17 cellular contexts compared by ENCODE assay signal in the genomic region with DNA sequence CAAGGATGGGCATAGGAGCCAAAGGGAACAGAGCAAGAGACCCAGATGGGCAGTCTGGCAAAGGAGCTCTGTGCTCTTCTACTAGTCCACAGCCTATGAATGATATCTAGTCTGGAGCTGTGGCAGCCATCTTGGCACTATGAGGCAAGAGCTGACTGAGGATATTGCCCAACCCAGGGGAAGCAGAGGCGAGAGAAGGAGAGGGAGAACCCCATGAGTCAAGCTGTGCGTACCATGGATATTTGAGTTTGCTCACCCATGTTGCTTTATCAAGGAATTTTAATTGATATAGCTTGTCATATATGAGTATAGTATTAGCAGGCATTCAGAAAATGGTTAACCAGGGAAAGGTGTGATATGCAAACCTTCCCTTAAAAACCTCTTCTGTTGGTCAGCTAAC.
DNase-seq lines count a peak whose midpoint lies in the region; FAIRE-seq and TF ChIP-seq lines count a peak whose summit lies in the region.
"Had no signal": no experiment of that assay in that cellular context is flagged by ENCODE, and none has a peak within 500 bp of the region (broad histone marks: within the 10 kb centered on the region; RNA-seq: fewer than 3 reads in every experiment).

No MANE protein-coding gene starts in this region.

- no peak overlapping the region for H2AFZ ChIP-seq in PC-9

- H3K9me3 ChIP-seq in PC-9 (ENCODE audit: insufficient read depth, low read depth): no peaks in the 10 kb centered on the region
- H3K9me3 ChIP-seq: HAP-1 had no signal

- POLR2A ChIA-PET in PC-9 (lab: Charles Lee; ENCODE audit: unreplicated experiment): no interaction called here

- intact Hi-C loops in PC-9 (cut with micrococcal nuclease; ENCODE audit: unreplicated experiment): no loop called here

- no peaks in the 10 kb centered on the region for H3K79me2 ChIP-seq in PC-9 (ENCODE audit: low read depth)

- TF ChIP-seq CTCF in bronchial epithelial cell (IDR thresholded peaks at IDR 0.05; ENCODE audit: insufficient read depth, low read length, severe bottlenecking) (no peak), fibroblast of mammary gland (conservative IDR thresholded peaks at IDR 0.05; ENCODE audit: control insufficient read depth, insufficient read depth, low read depth, low read length) (no peak), PC-9 (conservative IDR thresholded peaks at IDR 0.05) (no peak)

- no peaks in the 10 kb centered on the region for H3K36me3 ChIP-seq in bronchial epithelial cell (ENCODE audit: control insufficient read depth, insufficient read depth, low read length)
- H3K36me3 ChIP-seq in PC-9 (ENCODE audit: low read depth): no peaks in the 10 kb centered on the region
- H3K36me3 ChIP-seq: HAP-1 had no signal

- DNase-seq in HS-5 (ENCODE audit: low read depth): peak; percentile 22
- DNase-seq in RKO (ENCODE audit: low spot score): peak; percentile 5
- DNase-seq in bronchial epithelial cell (ENCODE audit: low read depth): peak; percentile 86
- peak; percentile 32 for DNase-seq in fibroblast of mammary gland (ENCODE audit: low read depth)
- no peak for DNase-seq in PC-9
- no peak for DNase-seq in activated T-cell treated with anti-CD3 and anti-CD28 coated beads, Interleukin-2, amount 50 U/mL, for 1 hour
- DNase-seq in activated CD8-positive, alpha-beta memory T cell treated with anti-CD3 and anti-CD28 coated beads for 24 hours: no peak
- DNase-seq: C1 segment of cervical spinal cord; Calu3; CD4-positive, alpha-beta T cell; DMS 273 treated with DMSO at 0.1 percent for 48 hours had no signal

- CTCF ChIA-PET in PC-9 (lab: Charles Lee): no interaction called here

- no TSS peak for BruUV-seq in PC-9 (replicated peaks; lab: Mats Ljungman, UMichigan)

- H3K4me3 ChIP-seq in bronchial epithelial cell (ENCODE audit: low read depth, low read length): no peak overlapping the region
- H3K4me3 ChIP-seq in fibroblast of mammary gland (ENCODE audit: control insufficient read depth, low read depth, low read length): no peak overlapping the region
- H3K4me3 ChIP-seq in PC-9: no peak overlapping the region
- H3K4me3 ChIP-seq: HAP-1 had no signal

- no peak overlapping the region for H3K27ac ChIP-seq in PC-9

- H3F3A ChIP-seq in PC-9 (ENCODE audit: insufficient read depth, low read depth): no peaks in the 10 kb centered on the region

- peak; percentile 72 for FAIRE-seq in bronchial epithelial cell (lab: Jason Lieb, UNC)
- FAIRE-seq: A204.1, GM18507, H1, HepG2, HTR-8/SVneo had no signal

- H3K27me3 ChIP-seq in bronchial epithelial cell (ENCODE audit: control insufficient read depth, insufficient read depth, low read length) (no peaks in the 10 kb centered on the region), PC-9 (ENCODE audit: insufficient read depth, low read depth) (peaks cover 10% of the 10 kb centered on the region)

- no peaks in the 10 kb centered on the region for H3K4me1 ChIP-seq in PC-9 (replicated peaks; ENCODE audit: insufficient read depth)
- H3K4me1 ChIP-seq: HAP-1 had no signal

- H4K20me1 ChIP-seq in PC-9 (ENCODE audit: insufficient read depth): no peaks in the 10 kb centered on the region

- no peak overlapping the region for H3K4me2 ChIP-seq in PC-9

- H3K9me2 ChIP-seq in PC-9 (ENCODE audit: insufficient read depth): no peaks in the 10 kb centered on the region

Comparison
In these comparisons a context has a peak if more than half of its experiments do, and no peak if none do; other contexts are left out.
1. DNase-seq: peak in HS-5 (single experiment), RKO (single experiment), bronchial epithelial cell (single experiment) and fibroblast of mammary gland (single experiment); none in PC-9 (0 of 2), activated T-cell treated with anti-CD3 and anti-CD28 coated beads, Interleukin-2, amount 50 U/mL, for 1 hour (single experiment) and activated CD8-positive, alpha-beta memory T cell treated with anti-CD3 and anti-CD28 coated beads for 24 hours (single experiment).